Comparison of ENCODE assay signal across 3 cellular contexts in the genomic region with DNA sequence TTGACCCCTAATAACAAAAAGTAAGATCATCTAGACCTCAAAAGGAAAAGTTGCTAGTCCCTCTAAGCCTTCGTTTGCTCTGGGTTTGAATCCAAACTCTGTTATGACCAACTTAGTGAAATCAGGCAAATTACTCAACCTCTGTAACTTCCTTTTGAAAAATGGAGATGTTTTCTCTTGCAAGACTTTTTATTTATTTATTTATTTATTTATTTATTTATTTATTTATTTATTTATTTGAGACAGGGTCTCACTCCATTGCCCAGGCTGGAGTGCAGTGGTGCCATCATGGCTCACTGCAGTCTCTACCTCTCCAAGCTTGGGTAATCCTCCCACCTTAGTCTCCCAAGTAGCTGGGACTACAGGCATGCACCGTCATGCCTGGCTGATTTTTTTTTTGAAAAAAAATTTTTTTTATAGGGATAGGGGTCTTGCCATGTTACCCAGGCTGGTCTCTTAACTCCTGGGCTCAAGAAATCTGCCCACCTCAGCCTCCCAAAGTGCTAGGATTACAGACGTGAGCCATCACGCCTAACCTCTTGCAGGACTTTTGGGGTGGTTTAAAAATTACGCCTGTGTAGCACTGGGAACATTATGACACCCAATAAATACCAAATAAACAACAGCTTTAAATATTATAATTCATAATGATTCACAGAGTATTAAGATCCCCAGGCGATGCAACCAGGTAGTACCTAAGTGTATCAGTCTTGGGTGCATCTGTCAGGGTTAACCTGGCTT.
TF ChIP-seq lines count a peak whose summit lies in the region.

No MANE protein-coding gene starts in this region.

TF ChIP-seq in SK-N-SH, 30 proteins besides CTCF, POLR2A, EP300 and RAD21:
- TF ChIP-seq FOSL2 (IDR thresholded peaks at IDR 0.05; ENCODE audit: borderline replicate concordance, low read depth) (no peak), POLR2AphosphoS5 (IDR thresholded peaks at IDR 0.05; ENCODE audit: low read depth, low read length) (no peak), GABPA (IDR thresholded peaks at IDR 0.05; ENCODE audit: low read depth) (no peak), RFX5 (IDR thresholded peaks at IDR 0.05; ENCODE audit: low read length) (no peak), FOXM1 (IDR thresholded peaks at IDR 0.05; ENCODE audit: low read depth) (no peak), ELF1 (IDR thresholded peaks at IDR 0.05) (no peak), MEF2A (IDR thresholded peaks at IDR 0.05; ENCODE audit: borderline replicate concordance, low read depth) (no peak)

TF ChIP-seq in SK-N-SH treated with all-trans-retinoic acid at 6 μM for 48 hours, 23 proteins besides CTCF, POLR2A, EP300 and RAD21:
- TF ChIP-seq ARNTL (CRISPR knock-in tag; IDR thresholded peaks at IDR 0.05; ENCODE audit: borderline replicate concordance, low read depth) = no peak
- no peak for TF ChIP-seq ZNF8 (CRISPR knock-in tag; IDR thresholded peaks at IDR 0.05)
- TF ChIP-seq CSRNP3 (CRISPR knock-in tag; IDR thresholded peaks at IDR 0.05) = no peak
- TF ChIP-seq ZNF565 (CRISPR knock-in tag; conservative IDR thresholded peaks at IDR 0.05; ENCODE audit: low read depth) = no peak
- TF ChIP-seq SNAI2 (CRISPR knock-in tag; IDR thresholded peaks at IDR 0.05) = no peak

TF ChIP-seq in endothelial cell of umbilical vein, 7 proteins besides CTCF, POLR2A, EP300 and RAD21 (continued from another document):
- TF ChIP-seq JUN (IDR thresholded peaks at IDR 0.05; ENCODE audit: borderline replicate concordance, insufficient read depth, insufficient read length, low read depth) = no peak
- no peak for TF ChIP-seq GATA2 (IDR thresholded peaks at IDR 0.05; ENCODE audit: insufficient read depth, insufficient read length, low read depth, low read length)
- TF ChIP-seq MYC (IDR thresholded peaks at IDR 0.05; ENCODE audit: low read depth, low read length) = no peak
- TF ChIP-seq POLR2AphosphoS5 (IDR thresholded peaks at IDR 0.05; ENCODE audit: insufficient read depth, low read depth, low read length) = no peak
- no peak for TF ChIP-seq FOS (IDR thresholded peaks at IDR 0.05; ENCODE audit: borderline replicate concordance, insufficient read depth, low read length)
- TF ChIP-seq MAX (IDR thresholded peaks at IDR 0.05; ENCODE audit: insufficient read depth, insufficient read length) = no peak
